ENCODE assay signal across 8 cellular contexts in the genomic region with DNA sequence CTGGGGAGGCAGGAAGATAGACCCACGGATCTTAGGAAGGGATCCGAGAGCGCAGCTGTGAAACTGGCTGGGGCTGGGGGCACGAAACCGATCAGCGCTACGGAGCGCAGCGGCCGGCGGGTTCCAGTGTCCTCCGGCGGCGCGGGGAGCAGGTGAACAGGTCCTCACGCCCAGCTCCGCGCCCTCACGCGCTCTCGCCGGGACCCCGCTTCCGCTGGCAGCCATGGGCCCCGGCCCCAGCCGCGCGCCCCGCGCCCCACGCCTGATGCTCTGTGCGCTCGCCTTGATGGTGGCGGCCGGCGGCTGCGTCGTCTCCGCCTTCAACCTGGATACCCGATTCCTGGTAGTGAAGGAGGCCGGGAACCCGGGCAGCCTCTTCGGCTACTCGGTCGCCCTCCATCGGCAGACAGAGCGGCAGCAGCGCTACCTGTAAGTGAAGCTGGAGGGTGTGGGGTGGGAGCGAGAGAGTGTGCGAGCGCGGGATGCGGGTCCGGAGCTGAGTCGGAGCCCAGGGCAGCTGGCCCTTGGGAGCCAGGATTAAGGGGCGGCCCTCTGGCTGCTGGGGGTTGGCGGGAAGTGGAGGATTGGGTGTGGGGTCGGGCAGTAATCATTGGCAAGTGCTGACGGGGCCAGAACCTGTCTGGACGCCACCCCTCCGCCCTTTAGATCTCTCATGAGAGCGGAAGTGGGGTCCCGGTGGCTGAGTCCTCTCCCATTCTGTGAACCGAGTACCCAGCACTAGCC. TPM values are rescaled to one million over a fixed set of nuclear protein-coding genes. Genes with fewer than 3 reads are reported as not detected.
DNase-seq lines count a peak whose midpoint lies in the region; ATAC-seq and TF ChIP-seq lines count a peak whose summit lies in the region.

No MANE protein-coding gene starts in this region.

- intact Hi-C loops in natural killer cell (cut with micrococcal nuclease) = no loop called here

- H3K9me3 Mint-ChIP-seq in natural killer cell = no peaks in the 10 kb centered on the region
- no peaks in the 10 kb centered on the region for H3K9me3 Mint-ChIP-seq in stimulated activated naive CD8-positive, alpha-beta T cell treated with anti-CD3 and anti-CD28 coated beads, Interleukin-15, amount 100 ng/mL, for 72 hours

- no peak overlapping the region for H3K27ac Mint-ChIP-seq in natural killer cell
- peak overlapping the region in 1 of 2 donors; percentile 66 for H3K27ac Mint-ChIP-seq in stimulated activated naive CD8-positive, alpha-beta T cell treated with anti-CD3 and anti-CD28 coated beads, Interleukin-15, amount 100 ng/mL, for 72 hours

- peaks cover 28 to 32% of the 10 kb centered on the region in 2 donors for H3K27me3 Mint-ChIP-seq in natural killer cell (ENCODE audit: low read depth in 2 of 2)
- peaks cover 29% of the 10 kb centered on the region for H3K27me3 Mint-ChIP-seq in stimulated activated naive CD8-positive, alpha-beta T cell treated with anti-CD3 and anti-CD28 coated beads, Interleukin-15, amount 100 ng/mL, for 72 hours

- TF ChIP-seq CTCF in natural killer cell (IDR thresholded peaks at IDR 0.05) = no peak

- H3K4me3 ChIP-seq in esophagus (ENCODE audit: low read depth in 1 of 2, low read length in 2 of 2) = peak overlapping the region; percentile 60 to 70

- H3K9me3 ChIP-seq in esophagus (ENCODE audit: control insufficient read depth in 2 of 2, insufficient read depth in 1 of 2, low read depth in 1 of 2, low read length in 1 of 2) = no peaks in the 10 kb centered on the region

- DNase-seq in EL (peak; percentile 69), NCI-H69 (lab: John Stamatoyannopoulos, UW) (peak; percentile 90), activated T-cell treated with anti-CD3 and anti-CD28 coated beads for 1 hour (ENCODE audit: low read depth) (peak; percentile 50), natural killer cell (no peak), cerebellar nuclear complex (lab: John Stamatoyannopoulos, UW) (no peak)
- peak; percentile 68 to 78 for DNase-seq in stimulated activated naive CD8-positive, alpha-beta T cell treated with anti-CD3 and anti-CD28 coated beads, Interleukin-15, amount 100 ng/mL, for 72 hours

- peak overlapping the region; percentile 89 for H3K27ac ChIP-seq in esophagus (ENCODE audit: low read depth in 2 of 2, low read length in 1 of 2)

- H3K36me3 ChIP-seq in esophagus (ENCODE audit: control insufficient read depth in 2 of 2, insufficient read depth in 2 of 2, low read length in 1 of 2) = no peaks in the 10 kb centered on the region

- H3K27me3 ChIP-seq in esophagus (ENCODE audit: control insufficient read depth in 1 of 2, insufficient read depth in 2 of 2, low read length in 2 of 2) = no peaks in the 10 kb centered on the region

- ATAC-seq in HG02973 (IDR thresholded peaks at IDR 0.05; ENCODE audit: unreplicated experiment) (peak; percentile 48), natural killer cell (peak; percentile 41 to 68 (median 54))
- ATAC-seq in stimulated activated naive CD8-positive, alpha-beta T cell treated with anti-CD3 and anti-CD28 coated beads, Interleukin-15, amount 100 ng/mL, for 72 hours = peak; percentile 86

- 0 to 1% methylated on average over 50 to 64 of the region's 64 CpGs for WGBS in esophagus, 2 donors

- peaks cover 10 to 25% of the 10 kb centered on the region in 2 donors for H3K4me1 Mint-ChIP-seq in natural killer cell
- peaks cover 36% of the 10 kb centered on the region for H3K4me1 Mint-ChIP-seq in stimulated activated naive CD8-positive, alpha-beta T cell treated with anti-CD3 and anti-CD28 coated beads, Interleukin-15, amount 100 ng/mL, for 72 hours

- peaks cover 8 to 43% of the 10 kb centered on the region in 2 donors for H3K4me1 ChIP-seq in esophagus (ENCODE audit: control insufficient read depth in 2 of 2, insufficient read depth in 2 of 2, low read length in 1 of 2)

- H3K36me3 Mint-ChIP-seq in natural killer cell = no peaks in the 10 kb centered on the region

- H3K4me3 Mint-ChIP-seq in natural killer cell = peak overlapping the region; percentile 89
- peak overlapping the region; percentile 84 to 93 for H3K4me3 Mint-ChIP-seq in stimulated activated naive CD8-positive, alpha-beta T cell treated with anti-CD3 and anti-CD28 coated beads, Interleukin-15, amount 100 ng/mL, for 72 hours

RNA-seq across cellular contexts. Expression of a gene that starts 0.5 kb away (rescaled TPM):
- 10 to 100 TPM; 38.3 to 41.8 TPM for polyA plus RNA-seq in esophagus
- 1 to 10 TPM in 2 of 3 donors, under 1 TPM in 1; 0.47 to 2.8 (median 1.4) TPM for total RNA-seq in natural killer cell

RNA-seq across cellular contexts. Expression of a gene that starts 38.8 kb away (rescaled TPM):
- polyA plus RNA-seq in esophagus = 10 to 100 TPM; 12.1 to 13.5 TPM
- 10 to 100 TPM; 23.2 to 32.9 (median 23.6) TPM for total RNA-seq in natural killer cell

Comparison
In these comparisons a context has a peak if more than half of its experiments do, and no peak if none do; other contexts are left out.
1. DNase-seq: peak in EL (single experiment), NCI-H69 (single experiment), activated T-cell treated with anti-CD3 and anti-CD28 coated beads for 1 hour (single experiment) and stimulated activated naive CD8-positive, alpha-beta T cell treated with anti-CD3 and anti-CD28 coated beads, Interleukin-15, amount 100 ng/mL, for 72 hours (2 of 2); none in natural killer cell (single experiment) and cerebellar nuclear complex (0 of 2).
2. Peak in every context shown above with its lines, with median percentiles within 50 percentile points of each other: ATAC-seq.